ENCODE assay signal across 19 cellular contexts in genomic region chr1:156517746-156518145, GRCh38. TPM values are rescaled to one million over a fixed set of nuclear protein-coding genes. Genes with fewer than 3 reads are reported as not detected.
DNase-seq lines count a peak whose midpoint lies in the region; ATAC-seq and TF ChIP-seq lines count a peak whose summit lies in the region.
"Had no signal": no experiment of that assay in that cellular context is flagged by ENCODE, and none has a peak within 500 bp of the region (broad histone marks: within the 10 kb centered on the region; RNA-seq: fewer than 3 reads in every experiment).

No MANE protein-coding gene starts in this region.

- H3K27me3 ChIP-seq in gastrocnemius medialis, result no peaks in the 10 kb centered on the region
- H3K27me3 ChIP-seq: BE2C had no signal

- H3K36me3 Mint-ChIP-seq in activated naive CD8-positive, alpha-beta T cell treated with anti-CD3 and anti-CD28 coated beads, Interleukin-2, amount 10 ng/mL, durations not matched to agents 7 days and 5 days, result peaks cover 1% of the 10 kb centered on the region
- H3K36me3 Mint-ChIP-seq in activated naive CD8-positive, alpha-beta T cell treated with anti-CD3 and anti-CD28 coated beads, Interleukin-2, amount 50 U/mL, for 24 hours (ENCODE audit: low read depth), result no peaks in the 10 kb centered on the region
- H3K36me3 Mint-ChIP-seq: CD4-positive, CD25-positive, alpha-beta regulatory T cell had no signal

- 67 to 72% methylated on average over 4 of the region's 4 CpGs for WGBS in lower leg skin, 2 donors

- POLR2A ChIA-PET in activated naive CD8-positive, alpha-beta T cell treated with anti-CD3 and anti-CD28 coated beads, Interleukin-2, amount 10 ng/mL, durations not matched to agents 7 days and 5 days (lab: Charles Lee), result interaction anchor here (1.4 kb wide), 1 partner anchor 10 kb away, joined by 7 read pairs; no protein-coding TSS in a partner anchor

- no peak for TF ChIP-seq POLR2A in gastrocnemius medialis (IDR thresholded peaks at IDR 0.05)
- TF ChIP-seq POLR2A in lower leg skin (IDR thresholded peaks at IDR 0.05), result no peak

- peaks cover 4% of the 10 kb centered on the region for H3K4me1 Mint-ChIP-seq in activated naive CD8-positive, alpha-beta T cell treated with anti-CD3 and anti-CD28 coated beads, Interleukin-2, amount 10 ng/mL, durations not matched to agents 7 days and 5 days
- no peaks in the 10 kb centered on the region for H3K4me1 Mint-ChIP-seq in activated naive CD8-positive, alpha-beta T cell treated with anti-CD3 and anti-CD28 coated beads, Interleukin-2, amount 50 U/mL, for 24 hours

- H3K9me3 ChIP-seq in gastrocnemius medialis, result no peaks in the 10 kb centered on the region
- H3K9me3 ChIP-seq: BE2C, Caco-2 had no signal

- no peak overlapping the region for H3K27ac Mint-ChIP-seq in activated naive CD8-positive, alpha-beta T cell treated with anti-CD3 and anti-CD28 coated beads, Interleukin-2, amount 10 ng/mL, durations not matched to agents 7 days and 5 days
- H3K27ac Mint-ChIP-seq in activated naive CD8-positive, alpha-beta T cell treated with anti-CD3 and anti-CD28 coated beads, Interleukin-2, amount 50 U/mL, for 24 hours, result no peak overlapping the region

- TF ChIP-seq CTCF in gastrocnemius medialis (IDR thresholded peaks at IDR 0.05 in 4 of 5, conservative IDR thresholded peaks at IDR 0.05 in 1 of 5) (no peak), lower leg skin (IDR thresholded peaks at IDR 0.05) (no peak)

- intact Hi-C loops in gastrocnemius medialis (cut with DNase I; ENCODE audit: low total_unique reads) (no loop called here), lower leg skin (cut with DNase I; ENCODE audit: low total_unique reads) (no loop called here)

- no peak overlapping the region for H3K4me3 Mint-ChIP-seq in activated naive CD8-positive, alpha-beta T cell treated with anti-CD3 and anti-CD28 coated beads, Interleukin-2, amount 10 ng/mL, durations not matched to agents 7 days and 5 days
- no peak overlapping the region for H3K4me3 Mint-ChIP-seq in activated naive CD8-positive, alpha-beta T cell treated with anti-CD3 and anti-CD28 coated beads, Interleukin-2, amount 50 U/mL, for 24 hours

- no peaks in the 10 kb centered on the region for H3K4me1 ChIP-seq in gastrocnemius medialis
- H3K4me1 ChIP-seq: BE2C, Caco-2 had no signal

- H3K27ac ChIP-seq in gastrocnemius medialis, result no peak overlapping the region

- H3K4me3 ChIP-seq in gastrocnemius medialis (no peak overlapping the region), lower leg skin (ENCODE audit: low read depth, poor library complexity, severe bottlenecking) (no peak overlapping the region)

- H3K9me3 Mint-ChIP-seq in activated naive CD8-positive, alpha-beta T cell treated with anti-CD3 and anti-CD28 coated beads, Interleukin-2, amount 10 ng/mL, durations not matched to agents 7 days and 5 days, result peaks cover 2% of the 10 kb centered on the region
- no peaks in the 10 kb centered on the region for H3K9me3 Mint-ChIP-seq in activated naive CD8-positive, alpha-beta T cell treated with anti-CD3 and anti-CD28 coated beads, Interleukin-2, amount 50 U/mL, for 24 hours
- H3K9me3 Mint-ChIP-seq: CD4-positive, CD25-positive, alpha-beta regulatory T cell had no signal

- H3K36me3 ChIP-seq in gastrocnemius medialis, result no peaks in the 10 kb centered on the region
- H3K36me3 ChIP-seq: BE2C had no signal

- no peaks in the 10 kb centered on the region for H3K27me3 Mint-ChIP-seq in activated naive CD8-positive, alpha-beta T cell treated with anti-CD3 and anti-CD28 coated beads, Interleukin-2, amount 10 ng/mL, durations not matched to agents 7 days and 5 days
- H3K27me3 Mint-ChIP-seq in activated naive CD8-positive, alpha-beta T cell treated with anti-CD3 and anti-CD28 coated beads, Interleukin-2, amount 50 U/mL, for 24 hours, result no peaks in the 10 kb centered on the region
- H3K27me3 Mint-ChIP-seq: CD4-positive, CD25-positive, alpha-beta regulatory T cell had no signal

- DNase-seq in activated naive CD8-positive, alpha-beta T cell treated with anti-CD3 and anti-CD28 coated beads, Interleukin-2, amount 10 ng/mL, durations not matched to agents 7 days and 5 days, result peak; percentile 8
- no peak for DNase-seq in activated naive CD8-positive, alpha-beta T cell treated with anti-CD3 and anti-CD28 coated beads, Interleukin-2, amount 50 U/mL, for 24 hours
- DNase-seq in RKO (ENCODE audit: low spot score) (peak; percentile 39), gastrocnemius medialis (peak in 1 of 2 donors; percentile 20), DMS 273 treated with DMSO at 0.1 percent for 48 hours (lab: John Stamatoyannopoulos, UW) (no peak), NCI-H1694 (lab: John Stamatoyannopoulos, UW) (no peak), lower leg skin (ENCODE audit: low spot score in 2 of 2) (no peak)
- DNase-seq: BE2C; Caco-2; CD4-positive, CD25-positive, alpha-beta regulatory T cell; EL; KBM-7; NCI-H1105 treated with DMSO at 0.1 percent for 48 hours; NCI-H187; NCI-H2107; NCI-H510A; NCI-H748 treated with DMSO at 0.1 percent for 48 hours; SHP77 treated with DMSO at 0.1 percent for 48 hours had no signal

- no peak for ATAC-seq in activated naive CD8-positive, alpha-beta T cell treated with anti-CD3 and anti-CD28 coated beads, Interleukin-2, amount 10 ng/mL, durations not matched to agents 7 days and 5 days (ENCODE audit: low read depth)
- ATAC-seq in activated naive CD8-positive, alpha-beta T cell treated with anti-CD3 and anti-CD28 coated beads, Interleukin-2, amount 50 U/mL, for 24 hours, result no peak
- ATAC-seq in esophagus mucosa, result peak; percentile 32
- ATAC-seq in gastrocnemius medialis, result peak; percentile 53 to 58

- in situ Hi-C loops in gastrocnemius medialis (cut with MboI; ENCODE audit: low sequenced_read_pairs in 4 of 4), result loop anchor here in 1 of 4 donors (10.0 kb wide), 1 partner anchor 63 kb away; no protein-coding TSS in a partner anchor

RNA-seq across cellular contexts. Expression of gene MEF2D, which starts 17.2 kb away (rescaled TPM):
- total RNA-seq in activated naive CD8-positive, alpha-beta T cell treated with anti-CD3 and anti-CD28 coated beads, Interleukin-2, amount 10 ng/mL, durations not matched to agents 7 days and 5 days, result 10 to 100 TPM; 52.4 to 54.4 TPM
- total RNA-seq in esophagus mucosa, result 15.0 TPM
- 100 to 1,000 TPM; 129 to 260 (median 168) TPM for total RNA-seq in gastrocnemius medialis
- 10 to 100 TPM; 32.1 to 67.3 (median 55.6) TPM for total RNA-seq in lower leg skin

RNA-seq across cellular contexts. Expression of gene IQGAP3, which starts 54.6 kb away (rescaled TPM):
- 10 to 100 TPM; 26.1 to 30.3 TPM for total RNA-seq in activated naive CD8-positive, alpha-beta T cell treated with anti-CD3 and anti-CD28 coated beads, Interleukin-2, amount 10 ng/mL, durations not matched to agents 7 days and 5 days
- total RNA-seq in esophagus mucosa (11.8 TPM), gastrocnemius medialis (under 1 TPM in 2 of 4 donors, not detected in 2; 0.20 to 0.55 TPM), lower leg skin (1 to 10 TPM in 3 of 4 donors, under 1 TPM in 1; 0.98 to 3.0 (median 2.1) TPM)

Comparison
In these comparisons a context has a peak if more than half of its experiments do, and no peak if none do; other contexts are left out.
1. DNase-seq: peak in activated naive CD8-positive, alpha-beta T cell treated with anti-CD3 and anti-CD28 coated beads, Interleukin-2, amount 10 ng/mL, durations not matched to agents 7 days and 5 days (single experiment) and RKO (single experiment); none in activated naive CD8-positive, alpha-beta T cell treated with anti-CD3 and anti-CD28 coated beads, Interleukin-2, amount 50 U/mL, for 24 hours (single experiment), DMS 273 treated with DMSO at 0.1 percent for 48 hours (single experiment), NCI-H1694 (single experiment) and lower leg skin (0 of 2).
2. ATAC-seq: peak in esophagus mucosa (single experiment) and gastrocnemius medialis (2 of 2); none in activated naive CD8-positive, alpha-beta T cell treated with anti-CD3 and anti-CD28 coated beads, Interleukin-2, amount 10 ng/mL, durations not matched to agents 7 days and 5 days (single experiment) and activated naive CD8-positive, alpha-beta T cell treated with anti-CD3 and anti-CD28 coated beads, Interleukin-2, amount 50 U/mL, for 24 hours (single experiment).